In the genomic region with DNA sequence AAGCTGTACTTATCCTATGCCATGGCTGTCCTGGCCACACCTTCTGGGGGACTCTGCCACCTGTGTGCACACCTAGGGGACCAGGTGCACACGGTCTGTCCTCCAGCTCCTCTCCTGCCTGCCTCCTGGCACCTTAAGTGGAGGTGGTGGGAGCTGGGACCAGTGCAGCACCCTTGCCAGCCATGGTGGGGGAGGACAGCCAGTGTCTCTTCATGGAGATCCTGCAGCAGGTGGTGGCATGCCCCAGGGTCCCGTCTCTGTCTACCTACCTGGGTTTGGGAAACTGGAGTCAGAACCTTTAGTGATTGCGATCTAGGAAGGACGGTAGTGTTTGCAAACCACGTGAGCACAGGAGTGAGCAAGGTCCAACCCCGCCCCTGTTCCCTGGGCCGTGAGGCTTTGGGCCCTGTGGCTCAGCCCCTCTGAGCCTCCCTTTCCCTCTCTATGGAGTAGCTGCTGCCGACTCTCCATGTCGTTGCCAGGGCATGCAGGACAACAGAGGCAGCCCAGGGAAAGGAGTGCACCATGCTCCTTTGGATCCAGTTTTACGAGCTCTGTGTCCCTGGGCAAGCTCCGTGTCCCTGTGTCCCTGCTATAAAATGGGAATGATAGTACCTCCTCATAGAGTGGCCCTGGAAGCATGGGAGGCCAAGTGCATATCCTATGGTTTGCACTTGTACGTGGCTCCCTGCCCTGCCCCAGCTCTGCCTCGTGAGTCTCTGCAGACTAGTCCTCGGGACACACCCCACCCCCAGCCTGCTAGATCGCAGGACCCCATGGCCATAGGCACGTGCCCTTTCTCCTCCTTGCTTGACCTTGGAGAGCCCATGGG, we compare ENCODE assay signal across 1 cellular context.
A peak's percentile ranks its signal among the peaks of the same experiment; 100 is the strongest.
TF ChIP-seq lines count a peak whose summit lies in the region.

No MANE protein-coding gene starts in this region.

TF ChIP-seq in HepG2, 621 proteins besides CTCF, POLR2A, EP300 and RAD21 (continued from another document and continues in another):
- TF ChIP-seq, protein P1, sequence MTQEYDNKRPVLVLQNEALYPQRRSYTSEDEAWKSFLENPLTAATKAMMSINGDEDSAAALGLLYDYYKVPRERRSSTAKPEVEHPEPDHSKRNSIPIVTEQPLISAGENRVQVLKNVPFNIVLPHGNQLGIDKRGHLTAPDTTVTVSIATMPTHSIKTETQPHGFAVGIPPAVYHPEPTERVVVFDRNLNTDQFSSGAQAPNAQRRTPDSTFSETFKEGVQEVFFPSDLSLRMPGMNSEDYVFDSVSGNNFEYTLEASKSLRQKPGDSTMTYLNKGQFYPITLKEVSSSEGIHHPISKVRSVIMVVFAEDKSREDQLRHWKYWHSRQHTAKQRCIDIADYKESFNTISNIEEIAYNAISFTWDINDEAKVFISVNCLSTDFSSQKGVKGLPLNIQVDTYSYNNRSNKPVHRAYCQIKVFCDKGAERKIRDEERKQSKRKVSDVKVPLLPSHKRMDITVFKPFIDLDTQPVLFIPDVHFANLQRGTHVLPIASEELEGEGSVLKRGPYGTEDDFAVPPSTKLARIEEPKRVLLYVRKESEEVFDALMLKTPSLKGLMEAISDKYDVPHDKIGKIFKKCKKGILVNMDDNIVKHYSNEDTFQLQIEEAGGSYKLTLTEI (CRISPR knock-in tag; conservative IDR thresholded peaks at IDR 0.05): no peak
- TF ChIP-seq ZSCAN25 (CRISPR knock-in tag; IDR thresholded peaks at IDR 0.05) (0 out of 2 replicates have a peak, but pooled peaks have one; percentile 34), GATAD2A (CRISPR knock-in tag; IDR thresholded peaks at IDR 0.05) (peak; percentile 74), ZNF792 (CRISPR knock-in tag; IDR thresholded peaks at IDR 0.05) (peak; percentile 66; the same call in 1 of the 2 replicates), NCOA2 (CRISPR knock-in tag; IDR thresholded peaks at IDR 0.05) (peak; percentile 63), ATRX (CRISPR knock-in tag; IDR thresholded peaks at IDR 0.05; ENCODE audit: borderline replicate concordance) (0 out of 2 replicates have a peak, but pooled peaks have one; percentile 11), ZNF652 (CRISPR knock-in tag; IDR thresholded peaks at IDR 0.05; ENCODE audit: borderline replicate concordance, low read depth) (0 out of 2 replicates have a peak, but pooled peaks have one; percentile 39), SOX13 (IDR thresholded peaks at IDR 0.05) (no peak), SOX13 (CRISPR knock-in tag; conservative IDR thresholded peaks at IDR 0.05 in 1 of 2, IDR thresholded peaks at IDR 0.05 in 1 of 2) (peak in 1 of 2 experiments; percentile 52; a peak in 1 of 4 replicates), ISL2 (CRISPR knock-in tag; IDR thresholded peaks at IDR 0.05) (no peak), ZC3H4 (CRISPR knock-in tag; IDR thresholded peaks at IDR 0.05; ENCODE audit: borderline replicate concordance) (0 out of 2 replicates have a peak, but pooled peaks have one; percentile 23), ZNF629 (CRISPR knock-in tag; conservative IDR thresholded peaks at IDR 0.05) (no peak), MIXL1 (CRISPR knock-in tag; IDR thresholded peaks at IDR 0.05) (0 out of 2 replicates have a peak, but pooled peaks have one; percentile 43), ZNF33B (CRISPR knock-in tag; IDR thresholded peaks at IDR 0.05) (no peak), RFX3 (CRISPR knock-in tag; IDR thresholded peaks at IDR 0.05) (0 out of 2 replicates have a peak, but pooled peaks have one; percentile 13), SMARCC2 (IDR thresholded peaks at IDR 0.05) (no peak), CREB1 (IDR thresholded peaks at IDR 0.05) (no peak), CREB1 (CRISPR knock-in tag; IDR thresholded peaks at IDR 0.05) (no peak), SAP130 (CRISPR knock-in tag; IDR thresholded peaks at IDR 0.05; ENCODE audit: low read depth) (peak; percentile 73), ZNF660 (CRISPR knock-in tag; IDR thresholded peaks at IDR 0.05; ENCODE audit: borderline replicate concordance, low read depth) (no peak), ZNF607 (CRISPR knock-in tag; IDR thresholded peaks at IDR 0.05; ENCODE audit: borderline replicate concordance) (no peak), ZMAT3 (CRISPR knock-in tag; conservative IDR thresholded peaks at IDR 0.05) (no peak), MIER2 (CRISPR knock-in tag; IDR thresholded peaks at IDR 0.05) (no peak), ZMYM2 (CRISPR knock-in tag; IDR thresholded peaks at IDR 0.05) (peak; percentile 51; the same call in 1 of the 2 replicates)
- TF ChIP-seq, protein P2, sequence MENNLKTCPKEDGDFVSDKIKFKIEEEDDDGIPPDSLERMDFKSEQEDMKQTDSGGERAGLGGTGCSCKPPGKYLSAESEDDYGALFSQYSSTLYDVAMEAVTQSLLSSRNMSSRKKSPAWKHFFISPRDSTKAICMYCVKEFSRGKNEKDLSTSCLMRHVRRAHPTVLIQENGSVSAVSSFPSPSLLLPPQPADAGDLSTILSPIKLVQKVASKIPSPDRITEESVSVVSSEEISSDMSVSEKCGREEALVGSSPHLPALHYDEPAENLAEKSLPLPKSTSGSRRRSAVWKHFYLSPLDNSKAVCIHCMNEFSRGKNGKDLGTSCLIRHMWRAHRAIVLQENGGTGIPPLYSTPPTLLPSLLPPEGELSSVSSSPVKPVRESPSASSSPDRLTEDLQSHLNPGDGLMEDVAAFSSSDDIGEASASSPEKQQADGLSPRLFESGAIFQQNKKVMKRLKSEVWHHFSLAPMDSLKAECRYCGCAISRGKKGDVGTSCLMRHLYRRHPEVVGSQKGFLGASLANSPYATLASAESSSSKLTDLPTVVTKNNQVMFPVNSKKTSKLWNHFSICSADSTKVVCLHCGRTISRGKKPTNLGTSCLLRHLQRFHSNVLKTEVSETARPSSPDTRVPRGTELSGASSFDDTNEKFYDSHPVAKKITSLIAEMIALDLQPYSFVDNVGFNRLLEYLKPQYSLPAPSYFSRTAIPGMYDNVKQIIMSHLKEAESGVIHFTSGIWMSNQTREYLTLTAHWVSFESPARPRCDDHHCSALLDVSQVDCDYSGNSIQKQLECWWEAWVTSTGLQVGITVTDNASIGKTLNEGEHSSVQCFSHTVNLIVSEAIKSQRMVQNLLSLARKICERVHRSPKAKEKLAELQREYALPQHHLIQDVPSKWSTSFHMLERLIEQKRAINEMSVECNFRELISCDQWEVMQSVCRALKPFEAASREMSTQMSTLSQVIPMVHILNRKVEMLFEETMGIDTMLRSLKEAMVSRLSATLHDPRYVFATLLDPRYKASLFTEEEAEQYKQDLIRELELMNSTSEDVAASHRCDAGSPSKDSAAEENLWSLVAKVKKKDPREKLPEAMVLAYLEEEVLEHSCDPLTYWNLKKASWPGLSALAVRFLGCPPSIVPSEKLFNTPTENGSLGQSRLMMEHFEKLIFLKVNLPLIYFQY (CRISPR knock-in tag; IDR thresholded peaks at IDR 0.05; ENCODE audit: borderline replicate concordance): peak; percentile 81; the same call in 1 of the 2 replicates
- TF ChIP-seq, protein P3, sequence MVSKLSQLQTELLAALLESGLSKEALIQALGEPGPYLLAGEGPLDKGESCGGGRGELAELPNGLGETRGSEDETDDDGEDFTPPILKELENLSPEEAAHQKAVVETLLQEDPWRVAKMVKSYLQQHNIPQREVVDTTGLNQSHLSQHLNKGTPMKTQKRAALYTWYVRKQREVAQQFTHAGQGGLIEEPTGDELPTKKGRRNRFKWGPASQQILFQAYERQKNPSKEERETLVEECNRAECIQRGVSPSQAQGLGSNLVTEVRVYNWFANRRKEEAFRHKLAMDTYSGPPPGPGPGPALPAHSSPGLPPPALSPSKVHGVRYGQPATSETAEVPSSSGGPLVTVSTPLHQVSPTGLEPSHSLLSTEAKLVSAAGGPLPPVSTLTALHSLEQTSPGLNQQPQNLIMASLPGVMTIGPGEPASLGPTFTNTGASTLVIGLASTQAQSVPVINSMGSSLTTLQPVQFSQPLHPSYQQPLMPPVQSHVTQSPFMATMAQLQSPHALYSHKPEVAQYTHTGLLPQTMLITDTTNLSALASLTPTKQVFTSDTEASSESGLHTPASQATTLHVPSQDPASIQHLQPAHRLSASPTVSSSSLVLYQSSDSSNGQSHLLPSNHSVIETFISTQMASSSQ (IDR thresholded peaks at IDR 0.05; ENCODE audit: low read depth): no peak
- TF ChIP-seq, protein P3 (CRISPR knock-in tag; IDR thresholded peaks at IDR 0.05; ENCODE audit: borderline replicate concordance): peak; percentile 64; the same call in 1 of the 2 replicates
- TF ChIP-seq, protein P4, sequence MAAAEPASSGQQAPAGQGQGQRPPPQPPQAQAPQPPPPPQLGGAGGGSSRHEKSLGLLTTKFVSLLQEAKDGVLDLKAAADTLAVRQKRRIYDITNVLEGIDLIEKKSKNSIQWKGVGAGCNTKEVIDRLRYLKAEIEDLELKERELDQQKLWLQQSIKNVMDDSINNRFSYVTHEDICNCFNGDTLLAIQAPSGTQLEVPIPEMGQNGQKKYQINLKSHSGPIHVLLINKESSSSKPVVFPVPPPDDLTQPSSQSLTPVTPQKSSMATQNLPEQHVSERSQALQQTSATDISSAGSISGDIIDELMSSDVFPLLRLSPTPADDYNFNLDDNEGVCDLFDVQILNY (CRISPR knock-in tag; conservative IDR thresholded peaks at IDR 0.05): no peak
- TF ChIP-seq, protein P5, sequence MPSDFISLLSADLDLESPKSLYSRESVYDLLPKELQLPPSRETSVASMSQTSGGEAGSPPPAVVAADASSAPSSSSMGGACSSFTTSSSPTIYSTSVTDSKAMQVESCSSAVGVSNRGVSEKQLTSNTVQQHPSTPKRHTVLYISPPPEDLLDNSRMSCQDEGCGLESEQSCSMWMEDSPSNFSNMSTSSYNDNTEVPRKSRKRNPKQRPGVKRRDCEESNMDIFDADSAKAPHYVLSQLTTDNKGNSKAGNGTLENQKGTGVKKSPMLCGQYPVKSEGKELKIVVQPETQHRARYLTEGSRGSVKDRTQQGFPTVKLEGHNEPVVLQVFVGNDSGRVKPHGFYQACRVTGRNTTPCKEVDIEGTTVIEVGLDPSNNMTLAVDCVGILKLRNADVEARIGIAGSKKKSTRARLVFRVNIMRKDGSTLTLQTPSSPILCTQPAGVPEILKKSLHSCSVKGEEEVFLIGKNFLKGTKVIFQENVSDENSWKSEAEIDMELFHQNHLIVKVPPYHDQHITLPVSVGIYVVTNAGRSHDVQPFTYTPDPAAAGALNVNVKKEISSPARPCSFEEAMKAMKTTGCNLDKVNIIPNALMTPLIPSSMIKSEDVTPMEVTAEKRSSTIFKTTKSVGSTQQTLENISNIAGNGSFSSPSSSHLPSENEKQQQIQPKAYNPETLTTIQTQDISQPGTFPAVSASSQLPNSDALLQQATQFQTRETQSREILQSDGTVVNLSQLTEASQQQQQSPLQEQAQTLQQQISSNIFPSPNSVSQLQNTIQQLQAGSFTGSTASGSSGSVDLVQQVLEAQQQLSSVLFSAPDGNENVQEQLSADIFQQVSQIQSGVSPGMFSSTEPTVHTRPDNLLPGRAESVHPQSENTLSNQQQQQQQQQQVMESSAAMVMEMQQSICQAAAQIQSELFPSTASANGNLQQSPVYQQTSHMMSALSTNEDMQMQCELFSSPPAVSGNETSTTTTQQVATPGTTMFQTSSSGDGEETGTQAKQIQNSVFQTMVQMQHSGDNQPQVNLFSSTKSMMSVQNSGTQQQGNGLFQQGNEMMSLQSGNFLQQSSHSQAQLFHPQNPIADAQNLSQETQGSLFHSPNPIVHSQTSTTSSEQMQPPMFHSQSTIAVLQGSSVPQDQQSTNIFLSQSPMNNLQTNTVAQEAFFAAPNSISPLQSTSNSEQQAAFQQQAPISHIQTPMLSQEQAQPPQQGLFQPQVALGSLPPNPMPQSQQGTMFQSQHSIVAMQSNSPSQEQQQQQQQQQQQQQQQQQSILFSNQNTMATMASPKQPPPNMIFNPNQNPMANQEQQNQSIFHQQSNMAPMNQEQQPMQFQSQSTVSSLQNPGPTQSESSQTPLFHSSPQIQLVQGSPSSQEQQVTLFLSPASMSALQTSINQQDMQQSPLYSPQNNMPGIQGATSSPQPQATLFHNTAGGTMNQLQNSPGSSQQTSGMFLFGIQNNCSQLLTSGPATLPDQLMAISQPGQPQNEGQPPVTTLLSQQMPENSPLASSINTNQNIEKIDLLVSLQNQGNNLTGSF (CRISPR knock-in tag; IDR thresholded peaks at IDR 0.05): no peak
- TF ChIP-seq, protein P6, sequence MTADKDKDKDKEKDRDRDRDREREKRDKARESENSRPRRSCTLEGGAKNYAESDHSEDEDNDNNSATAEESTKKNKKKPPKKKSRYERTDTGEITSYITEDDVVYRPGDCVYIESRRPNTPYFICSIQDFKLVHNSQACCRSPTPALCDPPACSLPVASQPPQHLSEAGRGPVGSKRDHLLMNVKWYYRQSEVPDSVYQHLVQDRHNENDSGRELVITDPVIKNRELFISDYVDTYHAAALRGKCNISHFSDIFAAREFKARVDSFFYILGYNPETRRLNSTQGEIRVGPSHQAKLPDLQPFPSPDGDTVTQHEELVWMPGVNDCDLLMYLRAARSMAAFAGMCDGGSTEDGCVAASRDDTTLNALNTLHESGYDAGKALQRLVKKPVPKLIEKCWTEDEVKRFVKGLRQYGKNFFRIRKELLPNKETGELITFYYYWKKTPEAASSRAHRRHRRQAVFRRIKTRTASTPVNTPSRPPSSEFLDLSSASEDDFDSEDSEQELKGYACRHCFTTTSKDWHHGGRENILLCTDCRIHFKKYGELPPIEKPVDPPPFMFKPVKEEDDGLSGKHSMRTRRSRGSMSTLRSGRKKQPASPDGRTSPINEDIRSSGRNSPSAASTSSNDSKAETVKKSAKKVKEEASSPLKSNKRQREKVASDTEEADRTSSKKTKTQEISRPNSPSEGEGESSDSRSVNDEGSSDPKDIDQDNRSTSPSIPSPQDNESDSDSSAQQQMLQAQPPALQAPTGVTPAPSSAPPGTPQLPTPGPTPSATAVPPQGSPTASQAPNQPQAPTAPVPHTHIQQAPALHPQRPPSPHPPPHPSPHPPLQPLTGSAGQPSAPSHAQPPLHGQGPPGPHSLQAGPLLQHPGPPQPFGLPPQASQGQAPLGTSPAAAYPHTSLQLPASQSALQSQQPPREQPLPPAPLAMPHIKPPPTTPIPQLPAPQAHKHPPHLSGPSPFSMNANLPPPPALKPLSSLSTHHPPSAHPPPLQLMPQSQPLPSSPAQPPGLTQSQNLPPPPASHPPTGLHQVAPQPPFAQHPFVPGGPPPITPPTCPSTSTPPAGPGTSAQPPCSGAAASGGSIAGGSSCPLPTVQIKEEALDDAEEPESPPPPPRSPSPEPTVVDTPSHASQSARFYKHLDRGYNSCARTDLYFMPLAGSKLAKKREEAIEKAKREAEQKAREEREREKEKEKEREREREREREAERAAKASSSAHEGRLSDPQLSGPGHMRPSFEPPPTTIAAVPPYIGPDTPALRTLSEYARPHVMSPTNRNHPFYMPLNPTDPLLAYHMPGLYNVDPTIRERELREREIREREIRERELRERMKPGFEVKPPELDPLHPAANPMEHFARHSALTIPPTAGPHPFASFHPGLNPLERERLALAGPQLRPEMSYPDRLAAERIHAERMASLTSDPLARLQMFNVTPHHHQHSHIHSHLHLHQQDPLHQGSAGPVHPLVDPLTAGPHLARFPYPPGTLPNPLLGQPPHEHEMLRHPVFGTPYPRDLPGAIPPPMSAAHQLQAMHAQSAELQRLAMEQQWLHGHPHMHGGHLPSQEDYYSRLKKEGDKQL (CRISPR knock-in tag; IDR thresholded peaks at IDR 0.05; ENCODE audit: low read depth): no peak
